31 cellular contexts compared by ENCODE assay signal in the genomic region with DNA sequence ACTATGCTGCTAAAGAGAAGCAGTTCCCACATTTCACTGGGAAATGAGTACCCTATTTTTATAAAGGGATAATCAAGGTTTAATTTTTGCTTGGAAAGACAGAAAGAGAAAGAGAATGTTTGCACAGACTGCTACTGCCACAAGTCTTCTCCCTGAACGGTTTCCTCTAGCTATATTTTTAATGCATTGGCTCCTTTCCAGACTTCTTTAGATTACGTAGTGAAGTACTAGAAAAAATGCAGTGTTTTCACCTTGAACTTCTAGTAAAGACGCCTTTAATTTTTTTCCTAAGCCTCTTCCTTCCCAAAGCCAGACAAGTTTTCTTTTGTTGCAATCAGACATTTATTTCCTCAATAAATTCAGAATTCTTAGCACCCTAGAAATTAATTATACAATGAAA.
"Had no signal": no experiment of that assay in that cellular context is flagged by ENCODE, and none has a peak within 500 bp of the region (broad histone marks: within the 10 kb centered on the region; RNA-seq: fewer than 3 reads in every experiment).

No MANE protein-coding gene starts in this region.

- H3K4me2 ChIP-seq: hepatocyte had no signal

- H3K4me1 ChIP-seq: gastroesophageal sphincter, pancreas, prostate gland, sigmoid colon, uterus had no signal

- DNase-seq: activated CD4-positive, alpha-beta T cell treated with anti-CD3 and anti-CD28 coated beads for 48 hours; activated CD4-positive, alpha-beta T cell treated with anti-CD3 and anti-CD28 coated beads, Interleukin-2, amount 50 U/mL, for 48 hours; activated CD8-positive, alpha-beta memory T cell treated with anti-CD3 and anti-CD28 coated beads for 24 hours; activated effector memory CD4-positive, alpha-beta T cell treated with Interleukin-2 at 50 U/mL for 16 hours; activated naive CD4-positive, alpha-beta T cell treated with Interleukin-2 at 50 U/mL for 16 hours; adrenal gland; central memory CD4-positive, alpha-beta T cell; effector CD8-positive, alpha-beta T cell; left colon; midbrain; naive thymus-derived CD4-positive, alpha-beta T cell; nucleus accumbens; pancreas; retina; sigmoid colon; small intestine; stimulated activated CD4-positive, alpha-beta T cell treated with anti-CD3 and anti-CD28 coated beads, Interleukin-4, amount 100 ng/mL, for 24 hours; uterus had no signal

- H3K4me3 ChIP-seq: adrenal gland, gastroesophageal sphincter, hepatocyte, pancreas, prostate gland, sigmoid colon, uterus had no signal

- H3K36me3 Mint-ChIP-seq: activated naive CD8-positive, alpha-beta T cell; naive thymus-derived CD4-positive, alpha-beta T cell; stimulated activated effector memory CD8-positive, alpha-beta T cell treated with anti-CD3 and anti-CD28 coated beads, Interleukin-12 subunit alpha, Interleukin-12 subunit beta, amount 100 ng/mL, for 72 hours; type B pancreatic cell had no signal

- H3K27me3 ChIP-seq: adrenal gland, gastroesophageal sphincter, hepatocyte, pancreas, sigmoid colon, uterus had no signal

- H3K27me3 Mint-ChIP-seq: type B pancreatic cell had no signal

- H3K4me3 Mint-ChIP-seq: activated naive CD8-positive, alpha-beta T cell; naive thymus-derived CD4-positive, alpha-beta T cell; neural crest cell; stimulated activated effector memory CD8-positive, alpha-beta T cell treated with anti-CD3 and anti-CD28 coated beads, Interleukin-12 subunit alpha, Interleukin-12 subunit beta, amount 100 ng/mL, for 72 hours; stimulated activated naive CD8-positive, alpha-beta T cell treated with anti-CD3 and anti-CD28 coated beads, Interleukin-15, Interleukin-2, amounts not matched to agents 100 ng/mL and 50 ng/mL, for 24 hours; type B pancreatic cell had no signal

- H3K4me1 Mint-ChIP-seq: naive thymus-derived CD4-positive, alpha-beta T cell; neural crest cell; stimulated activated effector memory CD8-positive, alpha-beta T cell treated with anti-CD3 and anti-CD28 coated beads, Interleukin-12 subunit alpha, Interleukin-12 subunit beta, amount 100 ng/mL, for 72 hours had no signal

- H3K27ac ChIP-seq: adrenal gland, gastroesophageal sphincter, hepatocyte, pancreas, prostate gland, sigmoid colon, uterus, VCaP had no signal

- ATAC-seq: gastroesophageal sphincter; left colon; naive thymus-derived CD4-positive, alpha-beta T cell; pancreas; stimulated activated effector memory CD8-positive, alpha-beta T cell treated with anti-CD3 and anti-CD28 coated beads, Interleukin-12 subunit alpha, Interleukin-12 subunit beta, amount 100 ng/mL, for 72 hours had no signal

- H2AFZ ChIP-seq: hepatocyte had no signal

- H3K79me2 ChIP-seq: hepatocyte had no signal

- H3K27ac Mint-ChIP-seq: activated naive CD8-positive, alpha-beta T cell; naive thymus-derived CD4-positive, alpha-beta T cell; stimulated activated effector memory CD8-positive, alpha-beta T cell treated with anti-CD3 and anti-CD28 coated beads, Interleukin-12 subunit alpha, Interleukin-12 subunit beta, amount 100 ng/mL, for 72 hours; stimulated activated naive CD8-positive, alpha-beta T cell treated with anti-CD3 and anti-CD28 coated beads, Interleukin-15, Interleukin-2, amounts not matched to agents 100 ng/mL and 50 ng/mL, for 24 hours; type B pancreatic cell had no signal

- H3K9me3 Mint-ChIP-seq: stimulated activated effector memory CD8-positive, alpha-beta T cell treated with anti-CD3 and anti-CD28 coated beads, Interleukin-12 subunit alpha, Interleukin-12 subunit beta, amount 100 ng/mL, for 72 hours had no signal

- H3K36me3 ChIP-seq: adrenal gland, gastroesophageal sphincter, pancreas, prostate gland, sigmoid colon, uterus had no signal

- FAIRE-seq: astrocyte, colon, endometrium, keratinocyte, pancreas, small intestine had no signal

- H3K9me3 ChIP-seq: adrenal gland, gastroesophageal sphincter, pancreas, prostate gland, sigmoid colon, uterus had no signal
